13 cellular contexts compared by ENCODE assay signal in genomic region chr3:122427857-122428471, GRCh38. TPM values are rescaled to one million over a fixed set of nuclear protein-coding genes. Genes with fewer than 3 reads are reported as not detected.
DNase-seq lines count a peak whose midpoint lies in the region; ATAC-seq and TF ChIP-seq lines count a peak whose summit lies in the region.
"Had no signal": no experiment of that assay in that cellular context is flagged by ENCODE, and none has a peak within 500 bp of the region (broad histone marks: within the 10 kb centered on the region; RNA-seq: fewer than 3 reads in every experiment).

No MANE protein-coding gene starts in this region.

- no peaks in the 10 kb centered on the region for H3K79me2 ChIP-seq in PC-9 (ENCODE audit: low read depth)

- no peak for DNase-seq in activated T-cell treated with anti-CD3 and anti-CD28 coated beads, Interleukin-2, amount 50 U/mL, for 72 hours
- no peak for DNase-seq in activated T-cell treated with anti-CD3 and anti-CD28 coated beads, Interleukin-2, amount 50 U/mL, for 48 hours
- DNase-seq in PC-9: peak in 1 of 2 experiments; percentile 55
- no peak for DNase-seq in central memory CD8-positive, alpha-beta T cell (ENCODE audit: low spot score in 2 of 2)
- DNase-seq in NCI-H82 (lab: John Stamatoyannopoulos, UW): no peak
- DNase-seq in G401 (ENCODE audit: low spot score): no peak
- DNase-seq in upper lobe of right lung: no peak
- DNase-seq: activated CD4-positive, alpha-beta T cell treated with anti-CD3 and anti-CD28 coated beads, Interleukin-2, amount 50 U/mL, for 48 hours; Karpas-422; NCI-H510A treated with DMSO at 0.1 percent for 48 hours; posterior cingulate gyrus; RPMI8226 had no signal

- H3K9me3 Mint-ChIP-seq in activated T-cell treated with anti-CD3 and anti-CD28 coated beads, Interleukin-2, amount 50 U/mL, for 72 hours: no peaks in the 10 kb centered on the region
- H3K9me3 Mint-ChIP-seq in central memory CD8-positive, alpha-beta T cell: no peaks in the 10 kb centered on the region
- peaks cover 3% of the 10 kb centered on the region for H3K9me3 Mint-ChIP-seq in stimulated activated memory B cell treated with anti-CD40 and anti-IgM and Interleukin-4, amounts not matched to agents 10 μg/mL and 1 μg/mL and 100 μg/mL, for 72 hours

- H3K4me1 ChIP-seq in PC-9 (replicated peaks; ENCODE audit: insufficient read depth) (0 out of 2 replicates have a peak, but pooled peaks cover 12% of the 10 kb centered on the region), upper lobe of right lung (no peaks in the 10 kb centered on the region)

- ATAC-seq in activated T-cell treated with anti-CD3 and anti-CD28 coated beads, Interleukin-2, amount 50 U/mL, for 72 hours (replicated peaks in 1 of 2): peak; percentile 93 to 94
- ATAC-seq in central memory CD8-positive, alpha-beta T cell (replicated peaks; ENCODE audit: extremely low read depth, poor library complexity, severe bottlenecking): no peak
- no peak for ATAC-seq in stimulated activated memory B cell treated with anti-CD40 and anti-IgM and Interleukin-4, amounts not matched to agents 10 μg/mL and 1 μg/mL and 100 μg/mL, for 72 hours
- ATAC-seq in upper lobe of right lung: no peak

- H3F3A ChIP-seq in PC-9 (ENCODE audit: insufficient read depth, low read depth): peaks cover 46% of the 10 kb centered on the region

- H3K4me3 ChIP-seq in PC-9 (no peak overlapping the region), upper lobe of right lung (no peak overlapping the region)

- peaks cover 19% of the 10 kb centered on the region for H3K4me1 Mint-ChIP-seq in activated T-cell treated with anti-CD3 and anti-CD28 coated beads, Interleukin-2, amount 50 U/mL, for 72 hours (ENCODE audit: low read depth)
- peaks cover 15% of the 10 kb centered on the region for H3K4me1 Mint-ChIP-seq in central memory CD8-positive, alpha-beta T cell
- H3K4me1 Mint-ChIP-seq in stimulated activated memory B cell treated with anti-CD40 and anti-IgM and Interleukin-4, amounts not matched to agents 10 μg/mL and 1 μg/mL and 100 μg/mL, for 72 hours: peaks cover 8% of the 10 kb centered on the region

- peak overlapping the region; percentile 42 for H3K27ac ChIP-seq in PC-9
- H3K27ac ChIP-seq in upper lobe of right lung: no peak overlapping the region

- H3K27me3 ChIP-seq in PC-9 (ENCODE audit: insufficient read depth, low read depth) (no peaks in the 10 kb centered on the region), upper lobe of right lung (no peaks in the 10 kb centered on the region)

- H2AFZ ChIP-seq in PC-9: no peak overlapping the region

- H3K36me3 Mint-ChIP-seq in activated T-cell treated with anti-CD3 and anti-CD28 coated beads, Interleukin-2, amount 50 U/mL, for 72 hours (ENCODE audit: insufficient read depth in 2 of 2): peaks cover 16 to 49% of the 10 kb centered on the region in 2 donors
- H3K36me3 Mint-ChIP-seq in central memory CD8-positive, alpha-beta T cell (ENCODE audit: insufficient read depth): peaks cover 39% of the 10 kb centered on the region
- peaks cover 74% of the 10 kb centered on the region for H3K36me3 Mint-ChIP-seq in stimulated activated memory B cell treated with anti-CD40 and anti-IgM and Interleukin-4, amounts not matched to agents 10 μg/mL and 1 μg/mL and 100 μg/mL, for 72 hours

- peak overlapping the region; percentile 85 for H3K27ac Mint-ChIP-seq in activated T-cell treated with anti-CD3 and anti-CD28 coated beads, Interleukin-2, amount 50 U/mL, for 72 hours
- H3K27ac Mint-ChIP-seq in central memory CD8-positive, alpha-beta T cell (ENCODE audit: low read depth): peak overlapping the region; percentile 53
- H3K27ac Mint-ChIP-seq in stimulated activated memory B cell treated with anti-CD40 and anti-IgM and Interleukin-4, amounts not matched to agents 10 μg/mL and 1 μg/mL and 100 μg/mL, for 72 hours: peak overlapping the region; percentile 64

- in situ Hi-C loops in G401 (cut with HindIII; ENCODE audit: low sequenced_read_pairs): no loop called here

- intact Hi-C loops in PC-9 (cut with micrococcal nuclease; ENCODE audit: unreplicated experiment): no loop called here
- intact Hi-C loops in upper lobe of right lung (cut with DNase I): no loop called here

- H4K20me1 ChIP-seq in PC-9 (ENCODE audit: insufficient read depth): no peaks in the 10 kb centered on the region

- H3K9me2 ChIP-seq in PC-9 (ENCODE audit: insufficient read depth): no peaks in the 10 kb centered on the region

- H3K36me3 ChIP-seq in PC-9 (ENCODE audit: low read depth): peaks cover 43% of the 10 kb centered on the region
- peaks cover 56% of the 10 kb centered on the region for H3K36me3 ChIP-seq in upper lobe of right lung

- peak overlapping the region; percentile 9 to 67 for H3K4me3 Mint-ChIP-seq in activated T-cell treated with anti-CD3 and anti-CD28 coated beads, Interleukin-2, amount 50 U/mL, for 72 hours
- H3K4me3 Mint-ChIP-seq in central memory CD8-positive, alpha-beta T cell: no peak overlapping the region
- H3K4me3 Mint-ChIP-seq in stimulated activated memory B cell treated with anti-CD40 and anti-IgM and Interleukin-4, amounts not matched to agents 10 μg/mL and 1 μg/mL and 100 μg/mL, for 72 hours: no peak overlapping the region

- TF ChIP-seq CTCF in PC-9 (conservative IDR thresholded peaks at IDR 0.05) (no peak), upper lobe of right lung (IDR thresholded peaks at IDR 0.05) (no peak)

- no peaks in the 10 kb centered on the region for H3K27me3 Mint-ChIP-seq in activated T-cell treated with anti-CD3 and anti-CD28 coated beads, Interleukin-2, amount 50 U/mL, for 72 hours (ENCODE audit: low read depth)
- no peaks in the 10 kb centered on the region for H3K27me3 Mint-ChIP-seq in central memory CD8-positive, alpha-beta T cell
- H3K27me3 Mint-ChIP-seq in stimulated activated memory B cell treated with anti-CD40 and anti-IgM and Interleukin-4, amounts not matched to agents 10 μg/mL and 1 μg/mL and 100 μg/mL, for 72 hours: no peaks in the 10 kb centered on the region

- BruUV-seq in PC-9 (replicated peaks; lab: Mats Ljungman, UMichigan): no TSS peak

- H3K9me3 ChIP-seq in PC-9 (ENCODE audit: insufficient read depth, low read depth) (no peaks in the 10 kb centered on the region), upper lobe of right lung (no peaks in the 10 kb centered on the region)

- POLR2A ChIA-PET in PC-9 (lab: Charles Lee; ENCODE audit: unreplicated experiment): no interaction called here

- no peak overlapping the region for H3K4me2 ChIP-seq in PC-9

- CTCF ChIA-PET in PC-9 (lab: Charles Lee): no interaction called here

RNA-seq across cellular contexts. Expression of gene WDR5B, which starts 12.1 kb away (rescaled TPM):
- 1 to 10 TPM; 2.6 to 3.6 TPM for total RNA-seq in activated T-cell treated with anti-CD3 and anti-CD28 coated beads, Interleukin-2, amount 50 U/mL, for 72 hours
- total RNA-seq in PC-9 (2021) (4.5 and 5.8 TPM in 2 replicates), upper lobe of right lung (5.1 TPM)
- 1.5 and 3.5 TPM in 2 replicates for total RNA-seq in G401 (2014; rRNA removed; shearing (Covaris generic))

RNA-seq across cellular contexts. Expression of gene FAM162A, which starts 44.0 kb away (rescaled TPM):
- 10 to 100 TPM; 79.0 to 94.8 TPM for total RNA-seq in activated T-cell treated with anti-CD3 and anti-CD28 coated beads, Interleukin-2, amount 50 U/mL, for 72 hours
- total RNA-seq in PC-9 (2021) (36.8 and 41.0 TPM in 2 replicates), upper lobe of right lung (31.0 TPM)
- total RNA-seq in G401 (2014; rRNA removed; shearing (Covaris generic)): 35.6 and 58.4 TPM in 2 replicates

RNA-seq across cellular contexts. Expression of gene MIX23, which starts 44.9 kb away (rescaled TPM):
- total RNA-seq in activated T-cell treated with anti-CD3 and anti-CD28 coated beads, Interleukin-2, amount 50 U/mL, for 72 hours: 100 to 1,000 TPM in 1 of 2 donors, 10 to 100 TPM in 1; 94.0 to 133 TPM
- total RNA-seq in PC-9 (2021) (44.8 and 63.6 TPM in 2 replicates), upper lobe of right lung (20.9 TPM)
- total RNA-seq in G401 (2014; rRNA removed; shearing (Covaris generic)): 72.6 and 93.7 TPM in 2 replicates

Comparison
In these comparisons a context has a peak if more than half of its experiments do, and no peak if none do; other contexts are left out.
1. ATAC-seq: peak in activated T-cell treated with anti-CD3 and anti-CD28 coated beads, Interleukin-2, amount 50 U/mL, for 72 hours (2 of 2); none in central memory CD8-positive, alpha-beta T cell (single experiment), stimulated activated memory B cell treated with anti-CD40 and anti-IgM and Interleukin-4, amounts not matched to agents 10 μg/mL and 1 μg/mL and 100 μg/mL, for 72 hours (single experiment) and upper lobe of right lung (single experiment).
2. H3K4me3 Mint-ChIP-seq: peak in activated T-cell treated with anti-CD3 and anti-CD28 coated beads, Interleukin-2, amount 50 U/mL, for 72 hours (2 of 2); none in central memory CD8-positive, alpha-beta T cell (single experiment) and stimulated activated memory B cell treated with anti-CD40 and anti-IgM and Interleukin-4, amounts not matched to agents 10 μg/mL and 1 μg/mL and 100 μg/mL, for 72 hours (single experiment).
3. Peak in every context shown above with its lines, with median percentiles within 50 percentile points of each other: H3K27ac Mint-ChIP-seq.